Comparison of ENCODE assay signal across 19 cellular contexts in genomic region chr4:153668647-153669046, GRCh38. TPM values are rescaled to one million over a fixed set of nuclear protein-coding genes. Genes with fewer than 3 reads are reported as not detected.
A peak's percentile ranks its signal among the peaks of the same experiment; 100 is the strongest.
DNase-seq lines count a peak whose midpoint lies in the region; ATAC-seq and TF ChIP-seq lines count a peak whose summit lies in the region.
"Had no signal": no experiment of that assay in that cellular context is flagged by ENCODE, and none has a peak within 500 bp of the region (broad histone marks: within the 10 kb centered on the region; RNA-seq: fewer than 3 reads in every experiment).

No MANE protein-coding gene starts in this region.

- no peak overlapping the region for H2BK5ac ChIP-seq in mesendoderm (ENCODE audit: low read length)

- no peaks in the 10 kb centered on the region for H3K36me3 ChIP-seq in mesendoderm (ENCODE audit: control insufficient read depth, insufficient read depth, low read length)

- WGBS in mesendoderm (ENCODE audit: extremely low coverage, insufficient coverage, low lambda C conversion rate), result no CpG with 5 or more reads among the region's 2 CpGs

- H3K4me1 ChIP-seq in mesendoderm (ENCODE audit: control insufficient read depth, low read depth, low read length), result no peaks in the 10 kb centered on the region

- H3K9ac ChIP-seq in mesendoderm (ENCODE audit: low read length), result no peak overlapping the region

- H2AK5ac ChIP-seq in mesendoderm (ENCODE audit: low read length), result no peak overlapping the region

- no peak overlapping the region for H3K56ac ChIP-seq in mesendoderm (ENCODE audit: low read length)

- TF ChIP-seq CTCF in AG10803 (conservative IDR thresholded peaks at IDR 0.05; ENCODE audit: low read length), result no peak
- no peak for TF ChIP-seq CTCF in HFF-Myc (IDR thresholded peaks at IDR 0.05; ENCODE audit: low read depth, low read length, missing control alignments)
- no peak for TF ChIP-seq CTCF in fibroblast of mammary gland (conservative IDR thresholded peaks at IDR 0.05; ENCODE audit: control insufficient read depth, insufficient read depth, low read depth, low read length)

- ATAC-seq in GM21723 (IDR thresholded peaks at IDR 0.05; ENCODE audit: unreplicated experiment), result no peak

- no peak overlapping the region for H2BK15ac ChIP-seq in mesendoderm (replicated peaks; ENCODE audit: low read depth)

- no peak overlapping the region for H4K5ac ChIP-seq in mesendoderm (ENCODE audit: low read length)

- H3K79me1 ChIP-seq in mesendoderm (ENCODE audit: low read length), result no peaks in the 10 kb centered on the region

- no peak overlapping the region for H3K4me3 Mint-ChIP-seq in activated CD4-positive, alpha-beta memory T cell treated with anti-CD3 and anti-CD28 coated beads for 36 hours
- H3K4me3 Mint-ChIP-seq: CD4-positive, alpha-beta T cell; H9 had no signal

- POLR2A ChIA-PET in activated CD4-positive, alpha-beta memory T cell treated with anti-CD3 and anti-CD28 coated beads for 36 hours (lab: Charles Lee), result no interaction called here

- no peaks in the 10 kb centered on the region for H3K27me3 Mint-ChIP-seq in activated CD4-positive, alpha-beta memory T cell treated with anti-CD3 and anti-CD28 coated beads for 36 hours

- CTCF ChIA-PET in activated CD4-positive, alpha-beta memory T cell treated with anti-CD3 and anti-CD28 coated beads for 36 hours (lab: Charles Lee), result no interaction called here

- H3K27me3 ChIP-seq in mesendoderm (ENCODE audit: insufficient read depth, low read length, poor library complexity), result no peaks in the 10 kb centered on the region

- H4K8ac ChIP-seq in mesendoderm (ENCODE audit: low read depth, low read length), result no peak overlapping the region

- no peak overlapping the region for H3K27ac Mint-ChIP-seq in activated CD4-positive, alpha-beta memory T cell treated with anti-CD3 and anti-CD28 coated beads for 36 hours
- H3K27ac Mint-ChIP-seq: CD4-positive, alpha-beta T cell; H9 had no signal

- H3K4ac ChIP-seq in mesendoderm (ENCODE audit: low read depth, low read length), result no peak overlapping the region

- H3K4me3 ChIP-seq in AG10803 (ENCODE audit: low read length), result no peak overlapping the region
- no peak overlapping the region for H3K4me3 ChIP-seq in HFF-Myc (replicated peaks; ENCODE audit: low read depth, low read length)
- H3K4me3 ChIP-seq in fibroblast of mammary gland (ENCODE audit: control insufficient read depth, low read depth, low read length), result no peak overlapping the region
- H3K4me3 ChIP-seq in mesendoderm (ENCODE audit: low read length), result no peak overlapping the region

- intact Hi-C loops in activated CD4-positive, alpha-beta memory T cell treated with anti-CD3 and anti-CD28 coated beads for 36 hours (cut with micrococcal nuclease), result no loop called here

- H3K9me3 Mint-ChIP-seq in activated CD4-positive, alpha-beta memory T cell treated with anti-CD3 and anti-CD28 coated beads for 36 hours, result no peaks in the 10 kb centered on the region
- H3K9me3 Mint-ChIP-seq: CD4-positive, alpha-beta T cell had no signal

- no peaks in the 10 kb centered on the region for H3K79me2 ChIP-seq in mesendoderm (ENCODE audit: control insufficient read depth, insufficient read depth, low read length)

- H3K18ac ChIP-seq in mesendoderm (ENCODE audit: low read length), result no peak overlapping the region

- no peaks in the 10 kb centered on the region for H3K36me3 Mint-ChIP-seq in activated CD4-positive, alpha-beta memory T cell treated with anti-CD3 and anti-CD28 coated beads for 36 hours

- no peaks in the 10 kb centered on the region for H3K4me1 Mint-ChIP-seq in activated CD4-positive, alpha-beta memory T cell treated with anti-CD3 and anti-CD28 coated beads for 36 hours (ENCODE audit: low read depth)
- H3K4me1 Mint-ChIP-seq: H9 had no signal

- no peak overlapping the region for H2BK120ac ChIP-seq in mesendoderm (ENCODE audit: low read depth, low read length)

- H3K4me2 ChIP-seq in mesendoderm (ENCODE audit: low read length), result no peak overlapping the region

- no peak overlapping the region for H3K27ac ChIP-seq in mesendoderm (ENCODE audit: low read depth, low read length)
- H3K27ac ChIP-seq: C4-2B, HL-60 had no signal

- H3K23ac ChIP-seq in mesendoderm (ENCODE audit: low read length), result no peak overlapping the region

- DNase-seq in AG10803 (ENCODE audit: low read depth) (peak; percentile 9), HFF-Myc (ENCODE audit: extremely low read depth, low read depth) (peak; percentile 41), RPMI7951 (ENCODE audit: low read depth) (peak; percentile 67), fibroblast of mammary gland (ENCODE audit: low read depth) (peak; percentile 42), mesendoderm (no peak), NK-92 (lab: John Stamatoyannopoulos, UW; ENCODE audit: unreplicated experiment) (no peak)
- no peak for DNase-seq in activated CD4-positive, alpha-beta memory T cell treated with anti-CD3 and anti-CD28 coated beads for 36 hours
- DNase-seq: ACHN; AML-193; Caco-2; CD4-positive, alpha-beta T cell; DMS79 treated with DMSO at 0.1 percent for 48 hours; GF-D8; H9 had no signal

RNA-seq across cellular contexts. Expression of gene TLR2, which starts 15.4 kb away (rescaled TPM):
- total RNA-seq in RPMI7951 (2014; rRNA removed; shearing (Covaris generic)), result 8.8 and 11.3 TPM in 2 replicates
- polyA plus RNA-seq in mesendoderm (2013, experiment 1 of 2), result 0.38 TPM
- 0.45 TPM for polyA plus RNA-seq in mesendoderm (2013, experiment 2 of 2)
- total RNA-seq in activated CD4-positive, alpha-beta memory T cell treated with anti-CD3 and anti-CD28 coated beads for 36 hours, result 1 to 10 TPM; 1.3 to 1.6 TPM
- total RNA-seq: HT1080 had no signal
- polyA plus RNA-seq: BJ had no signal

Comparison
In these comparisons a context has a peak if more than half of its experiments do, and no peak if none do; other contexts are left out.
1. DNase-seq: peak in AG10803 (single experiment), HFF-Myc (single experiment), RPMI7951 (single experiment) and fibroblast of mammary gland (single experiment); none in mesendoderm (single experiment), activated CD4-positive, alpha-beta memory T cell treated with anti-CD3 and anti-CD28 coated beads for 36 hours (single experiment) and NK-92 (single experiment).